23 cellular contexts compared by ENCODE assay signal in the genomic region with DNA sequence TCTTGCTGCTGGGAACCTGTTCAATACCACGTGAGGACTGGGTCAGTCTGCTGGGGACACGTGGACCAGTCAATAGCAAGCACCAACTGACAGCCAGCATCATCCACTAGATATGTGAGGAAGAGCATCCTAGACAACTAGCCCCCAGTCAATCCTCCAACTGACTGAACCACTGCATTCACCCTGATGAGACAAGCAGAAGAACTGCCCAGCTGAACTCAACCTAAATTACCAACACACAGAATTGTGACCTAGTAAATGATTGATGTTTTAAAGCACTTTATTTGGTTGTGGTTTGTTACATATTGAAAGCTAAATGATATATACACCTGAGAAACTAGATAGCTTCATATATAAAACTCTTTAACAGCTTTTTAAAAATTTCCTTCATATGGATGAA.
"Had no signal": no experiment of that assay in that cellular context is flagged by ENCODE, and none has a peak within 500 bp of the region (broad histone marks: within the 10 kb centered on the region; RNA-seq: fewer than 3 reads in every experiment).

No MANE protein-coding gene starts in this region.

- H3K9me3 ChIP-seq: esophagus squamous epithelium, mucosa of descending colon, suprapubic skin, transverse colon, vagina had no signal

- H3K4me3 ChIP-seq: esophagus squamous epithelium, lung, mucosa of descending colon, neural progenitor cell, suprapubic skin, transverse colon, vagina had no signal

- H3K4me2 ChIP-seq: neural progenitor cell had no signal

- H3K36me3 ChIP-seq: esophagus squamous epithelium, neural progenitor cell, transverse colon, vagina had no signal

- H3K9ac ChIP-seq: neural progenitor cell, parathyroid adenoma had no signal

- H3K27me3 ChIP-seq: esophagus squamous epithelium, neural progenitor cell, suprapubic skin, transverse colon, vagina had no signal

- H3K27ac Mint-ChIP-seq: effector memory CD8-positive, alpha-beta T cell; memory B cell; neural progenitor cell; progenitor cell of endocrine pancreas had no signal

- H3K4me3 Mint-ChIP-seq: effector memory CD8-positive, alpha-beta T cell; memory B cell; naive B cell; nephron; neural progenitor cell; stimulated activated naive CD8-positive, alpha-beta T cell treated with anti-CD3 and anti-CD28 coated beads, Interleukin-15, amount 100 ng/mL, for 72 hours had no signal

- H3K4me1 ChIP-seq: parathyroid adenoma had no signal

- H3K27ac ChIP-seq: esophagus squamous epithelium, neural progenitor cell, parathyroid adenoma, suprapubic skin, vagina had no signal

- H3K9me3 Mint-ChIP-seq: effector memory CD8-positive, alpha-beta T cell; memory B cell; naive B cell; nephron had no signal

- H3K36me3 Mint-ChIP-seq: naive B cell had no signal

- H2AFZ ChIP-seq: neural progenitor cell, parathyroid adenoma had no signal

- DNase-seq: cortex of kidney; effector memory CD8-positive, alpha-beta T cell; erythroblast; esophagus squamous epithelium; foreskin melanocyte; mucosa of descending colon; naive B cell; right cardiac atrium; small intestine; stimulated activated CD4-positive, alpha-beta T cell treated with anti-CD3 and anti-CD28 coated beads, Interleukin-1b, Interleukin-23, amount 100 ng/mL, for 48 hours; stimulated activated CD4-positive, alpha-beta T cell treated with anti-CD3 and anti-CD28 coated beads, Interleukin-4, amount 100 ng/mL, for 1 hour; stimulated activated CD8-positive, alpha-beta memory T cell treated with anti-CD3 and anti-CD28 coated beads, Interleukin-4, amount 100 ng/mL, for 48 hours; stimulated activated naive CD4-positive, alpha-beta T cell; stimulated activated naive CD8-positive, alpha-beta T cell treated with anti-CD3 and anti-CD28 coated beads, Interleukin-15, amount 100 ng/mL, for 72 hours; transverse colon had no signal

- H3K27me3 Mint-ChIP-seq: memory B cell; naive B cell; progenitor cell of endocrine pancreas; stimulated activated naive CD8-positive, alpha-beta T cell treated with anti-CD3 and anti-CD28 coated beads, Interleukin-15, amount 100 ng/mL, for 72 hours had no signal

- ATAC-seq: effector memory CD8-positive, alpha-beta T cell; mucosa of descending colon; right cardiac atrium; stimulated activated naive CD8-positive, alpha-beta T cell treated with anti-CD3 and anti-CD28 coated beads, Interleukin-15, amount 100 ng/mL, for 72 hours had no signal
